ENCODE assay signal across 8 cellular contexts in genomic region chr1:78651247-78651646, GRCh38. TPM values are rescaled to one million over a fixed set of nuclear protein-coding genes. Genes with fewer than 3 reads are reported as not detected.
A peak's percentile ranks its signal among the peaks of the same experiment; 100 is the strongest.
DNase-seq lines count a peak whose midpoint lies in the region; ATAC-seq and TF ChIP-seq lines count a peak whose summit lies in the region.

No MANE protein-coding gene starts in this region.

- no peaks in the 10 kb centered on the region for H3K4me1 Mint-ChIP-seq in MCF 10A (ENCODE audit: insufficient read depth, unreplicated experiment)

- no peak for TF ChIP-seq CTCF in breast epithelium (IDR thresholded peaks at IDR 0.05)
- no peak for TF ChIP-seq CTCF in MCF 10A (IDR thresholded peaks at IDR 0.05; ENCODE audit: unreplicated experiment)

- H3K27me3 Mint-ChIP-seq in MCF 10A (ENCODE audit: insufficient read depth, unreplicated experiment), result no peaks in the 10 kb centered on the region

- intact Hi-C loops in breast epithelium (cut with DNase I; ENCODE audit: low total_unique reads) (no loop called here), MCF 10A (cut with micrococcal nuclease) (no loop called here)

- no peak for DNase-seq in breast epithelium (ENCODE audit: low spot score in 2 of 2)
- DNase-seq in MCF 10A (ENCODE audit: unreplicated experiment), result no peak
- DNase-seq in SJSA1 (ENCODE audit: low read depth in 1 of 2, low spot score in 2 of 2), result peak in 1 of 2 experiments; percentile 60
- DNase-seq in fibroblast of gingiva (ENCODE audit: low read depth), result peak; percentile 18
- DNase-seq in stimulated activated naive CD4-positive, alpha-beta T cell treated with Interleukin-2 at 50 U/mL for 16 hours (lab: John Stamatoyannopoulos, UW), result peak; percentile 7
- DNase-seq in DMS79 treated with DMSO at 0.1 percent for 48 hours (lab: John Stamatoyannopoulos, UW), result no peak

- H3K27me3 ChIP-seq in breast epithelium (no peaks in the 10 kb centered on the region), SJSA1 (replicated peaks) (no peaks in the 10 kb centered on the region)

- H3K36me3 ChIP-seq in breast epithelium, result no peaks in the 10 kb centered on the region
- H3K36me3 ChIP-seq in SJSA1, result peaks cover 8% of the 10 kb centered on the region

- CTCF ChIA-PET in MCF 10A (lab: Yijun Ruan, JAX), result no interaction called here

- no peak for TF ChIP-seq POLR2A in breast epithelium (IDR thresholded peaks at IDR 0.05)

- H3K9me3 ChIP-seq in breast epithelium, result no peaks in the 10 kb centered on the region
- no peaks in the 10 kb centered on the region for H3K9me3 ChIP-seq in SJSA1 (replicated peaks)

- no TSS peak for BruUV-seq in MCF 10A (replicated peaks; lab: Mats Ljungman, UMichigan)

- peaks cover 0 to 4% of the 10 kb centered on the region in 2 donors for H3K4me1 ChIP-seq in breast epithelium
- H3K4me1 ChIP-seq in SJSA1 (replicated peaks), result peaks cover 17% of the 10 kb centered on the region

- no peak overlapping the region for H3K4me3 Mint-ChIP-seq in MCF 10A (ENCODE audit: unreplicated experiment)

- ATAC-seq in GM19463 (IDR thresholded peaks at IDR 0.05; ENCODE audit: unreplicated experiment), result no peak
- no peak for ATAC-seq in HG02981 (IDR thresholded peaks at IDR 0.05; ENCODE audit: unreplicated experiment)

- peak overlapping the region; percentile 2 to 73 for H3K27ac ChIP-seq in breast epithelium
- peak overlapping the region; percentile 34 for H3K27ac ChIP-seq in SJSA1

- H3K4me3 ChIP-seq in breast epithelium, result peak overlapping the region; percentile 40 to 48 (median 47)
- peak overlapping the region; percentile 32 for H3K4me3 ChIP-seq in SJSA1

- POLR2A ChIA-PET in MCF 10A (lab: Yijun Ruan, JAX), result no interaction called here

- no peak overlapping the region for H3K27ac Mint-ChIP-seq in MCF 10A (ENCODE audit: low read depth, unreplicated experiment)

- H3K9me3 Mint-ChIP-seq in MCF 10A (ENCODE audit: unreplicated experiment), result no peaks in the 10 kb centered on the region

- peaks cover 6% of the 10 kb centered on the region for H3K36me3 Mint-ChIP-seq in MCF 10A (ENCODE audit: insufficient read depth, unreplicated experiment)

RNA-seq across cellular contexts. Expression of gene IFI44, which starts 1.6 kb away (rescaled TPM):
- 10 to 100 TPM; 20.0 to 25.3 (median 24.0) TPM for total RNA-seq in breast epithelium
- 7.5 and 7.7 TPM in 2 replicates for total RNA-seq in MCF 10A (2022)
- 24.4 and 29.8 TPM in 2 replicates for total RNA-seq in SJSA1 (2014; rRNA removed; shearing (Covaris generic))

RNA-seq across cellular contexts. Expression of gene IFI44L, which starts 31.0 kb away (rescaled TPM):
- total RNA-seq in breast epithelium, result 10 to 100 TPM in 1 of 3 donors, 1 to 10 TPM in 2; 4.3 to 13.4 (median 7.8) TPM
- 8.0 and 11.9 TPM in 2 replicates for total RNA-seq in MCF 10A (2022)
- total RNA-seq in SJSA1 (2014; rRNA removed; shearing (Covaris generic)), result 0.56 and 1.2 TPM in 2 replicates

Comparison
In these comparisons a context has a peak if more than half of its experiments do, and no peak if none do; other contexts are left out.
1. DNase-seq: peak in fibroblast of gingiva (single experiment) and stimulated activated naive CD4-positive, alpha-beta T cell treated with Interleukin-2 at 50 U/mL for 16 hours (single experiment); none in breast epithelium (0 of 2), MCF 10A (single experiment) and DMS79 treated with DMSO at 0.1 percent for 48 hours (single experiment).